In the genomic region with DNA sequence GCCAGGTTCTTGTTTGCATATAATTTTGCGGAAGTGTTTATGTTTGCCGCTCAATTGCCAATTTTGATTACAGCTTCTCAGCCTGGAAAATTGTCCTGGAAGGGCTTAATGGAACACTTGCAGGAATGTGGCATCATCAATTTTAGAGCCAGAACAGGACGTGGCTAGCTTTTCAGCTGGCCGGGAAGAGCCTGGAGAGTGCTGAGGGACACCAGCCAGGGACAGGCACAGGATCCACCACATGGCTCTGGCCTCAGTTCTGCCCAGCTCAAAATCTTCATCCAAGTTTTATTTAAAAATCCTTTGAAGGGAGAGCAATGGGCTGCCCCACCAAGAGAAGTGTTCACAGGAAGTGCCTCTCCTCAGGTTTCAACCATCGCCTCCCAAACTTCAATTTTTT, we compare ENCODE assay signal across 21 cellular contexts.
"Had no signal": no experiment of that assay in that cellular context is flagged by ENCODE, and none has a peak within 500 bp of the region (broad histone marks: within the 10 kb centered on the region; RNA-seq: fewer than 3 reads in every experiment).

No MANE protein-coding gene starts in this region.

- H3K27ac ChIP-seq: SJCRH30 had no signal

- H3K4me3 ChIP-seq: MG63, SJCRH30 had no signal

- DNase-seq: IMR-90, Karpas-422, KG1, MG63, NCI-H1105, NCI-H1417, NCI-H1436 treated with DMSO at 0.1 percent for 48 hours, NCI-H1694, NCI-H187 treated with DMSO at 0.1 percent for 48 hours, NCI-H2029 treated with DMSO at 0.1 percent for 48 hours, NCI-H2171 treated with DMSO at 0.1 percent for 48 hours, NCI-H345, NCI-H524, NCI-H526 treated with DMSO at 0.1 percent for 48 hours, NCI-H82, RPMI8226, SHP77 treated with DMSO at 0.1 percent for 48 hours, SJCRH30, T-helper 1 cell had no signal

- H3K36me3 ChIP-seq: MG63, SJCRH30 had no signal

- H3K4me1 ChIP-seq: SJCRH30 had no signal

- H3K27me3 ChIP-seq: MG63, SJCRH30 had no signal

- H3K9me3 ChIP-seq: MG63, SJCRH30 had no signal

- ATAC-seq: HepG2, SK-N-SH treated with all-trans-retinoic acid at 6 μM for 48 hours had no signal
